ENCODE assay signal across 17 cellular contexts in the genomic region with DNA sequence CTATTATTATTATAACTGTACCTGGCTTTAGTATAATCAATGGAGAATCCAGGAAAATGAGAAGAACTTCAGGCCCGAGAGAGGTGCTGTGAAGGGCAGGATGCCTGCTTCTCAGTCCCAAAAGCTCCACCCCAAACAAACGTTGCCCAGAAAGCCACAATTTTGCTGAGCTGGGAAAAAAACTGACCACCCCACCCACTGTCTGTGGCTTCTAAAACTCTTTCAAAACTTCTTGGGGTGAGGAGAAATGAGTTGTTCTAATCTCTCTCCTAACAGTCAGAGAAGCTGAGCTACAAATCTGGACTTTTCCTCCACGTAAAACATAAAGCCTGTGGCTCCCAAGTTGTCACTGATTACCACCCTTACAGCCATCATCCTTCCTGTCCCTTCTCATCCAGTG. TPM values are rescaled to one million over a fixed set of nuclear protein-coding genes. Genes with fewer than 3 reads are reported as not detected.
A peak's percentile ranks its signal among the peaks of the same experiment; 100 is the strongest.
DNase-seq lines count a peak whose midpoint lies in the region; ATAC-seq and TF ChIP-seq lines count a peak whose summit lies in the region.
"Had no signal": no experiment of that assay in that cellular context is flagged by ENCODE, and none has a peak within 500 bp of the region (broad histone marks: within the 10 kb centered on the region; RNA-seq: fewer than 3 reads in every experiment).

No MANE protein-coding gene starts in this region.

- H3K27me3 ChIP-seq in right lobe of liver: no peaks in the 10 kb centered on the region

- H3K27ac Mint-ChIP-seq in activated CD4-positive, alpha-beta T cell treated with anti-CD3 and anti-CD28 coated beads for 36 hours: peak overlapping the region; percentile 62
- peak overlapping the region; percentile 87 for H3K27ac Mint-ChIP-seq in T-helper 2 cell treated with Interferon-gamma antibody and Interleukin-4, amounts not matched to agents 5 μg/mL and 100 μg/mL, for 36 hours
- peak overlapping the region in 1 of 6 donors; percentile 53 for H3K27ac Mint-ChIP-seq in immature natural killer cell
- H3K27ac Mint-ChIP-seq: activated naive CD8-positive, alpha-beta T cell; CD4-positive, alpha-beta T cell had no signal

- peaks cover 74% of the 10 kb centered on the region for H3K4me1 Mint-ChIP-seq in activated CD4-positive, alpha-beta T cell treated with anti-CD3 and anti-CD28 coated beads for 36 hours
- peaks cover 82% of the 10 kb centered on the region for H3K4me1 Mint-ChIP-seq in T-helper 2 cell treated with Interferon-gamma antibody and Interleukin-4, amounts not matched to agents 5 μg/mL and 100 μg/mL, for 36 hours (ENCODE audit: low read depth)
- H3K4me1 Mint-ChIP-seq in immature natural killer cell: peaks cover 10 to 27% of the 10 kb centered on the region in 2 donors

- no peaks in the 10 kb centered on the region for H3K27me3 Mint-ChIP-seq in activated CD4-positive, alpha-beta T cell treated with anti-CD3 and anti-CD28 coated beads for 36 hours
- H3K27me3 Mint-ChIP-seq in T-helper 2 cell treated with Interferon-gamma antibody and Interleukin-4, amounts not matched to agents 5 μg/mL and 100 μg/mL, for 36 hours (ENCODE audit: low read depth): no peaks in the 10 kb centered on the region
- peaks cover 2 to 5% (median 4%) of the 10 kb centered on the region in 3 donors for H3K27me3 Mint-ChIP-seq in immature natural killer cell (ENCODE audit: low read depth in 3 of 3)
- H3K27me3 Mint-ChIP-seq: CD4-positive, alpha-beta T cell had no signal

- intact Hi-C loops in activated CD4-positive, alpha-beta T cell treated with anti-CD3 and anti-CD28 coated beads for 36 hours (cut with DNase I, micrococcal nuclease): no loop called here
- intact Hi-C loops in right lobe of liver (cut with DNase I): no loop called here

- 36% methylated on average over 3 of the region's 3 CpGs for WGBS in right lobe of liver (ENCODE audit: insufficient coverage, low coverage, low lambda C conversion rate, missing lambda C conversion rate)

- H3K4me1 ChIP-seq in right lobe of liver: peaks cover 0 to 2% (median 0%) of the 10 kb centered on the region in 4 donors

- no peaks in the 10 kb centered on the region for H3K36me3 ChIP-seq in right lobe of liver
- H3K36me3 ChIP-seq: lower lobe of right lung had no signal

- no peak overlapping the region for H3K27ac ChIP-seq in right lobe of liver
- H3K27ac ChIP-seq: epithelial cell of prostate, lower lobe of right lung had no signal

- TF ChIP-seq CTCF in right lobe of liver (IDR thresholded peaks at IDR 0.05): no peak

- no peaks in the 10 kb centered on the region for H3K9me3 Mint-ChIP-seq in activated CD4-positive, alpha-beta T cell treated with anti-CD3 and anti-CD28 coated beads for 36 hours (ENCODE audit: low read depth)
- H3K9me3 Mint-ChIP-seq in T-helper 2 cell treated with Interferon-gamma antibody and Interleukin-4, amounts not matched to agents 5 μg/mL and 100 μg/mL, for 36 hours: no peaks in the 10 kb centered on the region
- H3K9me3 Mint-ChIP-seq in immature natural killer cell: no peaks in the 10 kb centered on the region
- H3K9me3 Mint-ChIP-seq: CD4-positive, alpha-beta T cell; stimulated activated naive CD8-positive, alpha-beta T cell treated with anti-CD3 and anti-CD28 coated beads, Interleukin-15, Interleukin-2, amounts not matched to agents 100 ng/mL and 50 ng/mL, for 24 hours had no signal

- peak; percentile 29 for DNase-seq in activated CD4-positive, alpha-beta T cell treated with anti-CD3 and anti-CD28 coated beads for 36 hours
- no peak for DNase-seq in activated CD4-positive, alpha-beta T cell treated with anti-CD3 and anti-CD28 coated beads for 48 hours
- peak; percentile 47 for DNase-seq in AG20443 (ENCODE audit: low spot score)
- peak; percentile 69 for DNase-seq in T-helper 2 cell treated with Interferon-gamma antibody and Interleukin-4, amounts not matched to agents 5 μg/mL and 100 μg/mL, for 36 hours (ENCODE audit: low spot score)
- no peak for DNase-seq in right lobe of liver
- DNase-seq in amygdala (lab: John Stamatoyannopoulos, UW): no peak
- no peak for DNase-seq in immature natural killer cell
- DNase-seq in NCI-H2029 (lab: John Stamatoyannopoulos, UW): no peak
- DNase-seq: CD4-positive, alpha-beta T cell; KG1; lower lobe of right lung; NCI-H1105 treated with DMSO at 0.1 percent for 48 hours; NCI-H2171 treated with DMSO at 0.1 percent for 48 hours had no signal

- POLR2A ChIA-PET in activated CD4-positive, alpha-beta T cell treated with anti-CD3 and anti-CD28 coated beads for 36 hours (lab: Charles Lee): no interaction called here

- TF ChIP-seq POLR2A in right lobe of liver (IDR thresholded peaks at IDR 0.05): no peak

- H3K36me3 Mint-ChIP-seq in activated CD4-positive, alpha-beta T cell treated with anti-CD3 and anti-CD28 coated beads for 36 hours (ENCODE audit: low read depth): peaks cover 78% of the 10 kb centered on the region
- peaks cover 64% of the 10 kb centered on the region for H3K36me3 Mint-ChIP-seq in T-helper 2 cell treated with Interferon-gamma antibody and Interleukin-4, amounts not matched to agents 5 μg/mL and 100 μg/mL, for 36 hours (ENCODE audit: low read depth)
- H3K36me3 Mint-ChIP-seq in immature natural killer cell: no peaks in the 10 kb centered on the region

- H3K4me3 ChIP-seq in right lobe of liver: no peak overlapping the region
- H3K4me3 ChIP-seq: lower lobe of right lung had no signal

- CTCF ChIA-PET in activated CD4-positive, alpha-beta T cell treated with anti-CD3 and anti-CD28 coated beads for 36 hours (lab: Charles Lee): interaction anchor here (0.8 to 0.9 kb wide), 2 partner anchors 124 to 155 kb away, joined by 3 read pairs; no protein-coding TSS in a partner anchor

- no peaks in the 10 kb centered on the region for H3K9me3 ChIP-seq in right lobe of liver
- H3K9me3 ChIP-seq: lower lobe of right lung had no signal

- peak; percentile 20 for ATAC-seq in activated CD4-positive, alpha-beta T cell treated with anti-CD3 and anti-CD28 coated beads for 36 hours
- ATAC-seq in right lobe of liver: peak in 3 of 4 donors; percentile 27 to 46 (median 30)
- ATAC-seq: lower lobe of right lung had no signal

- H3K4me3 Mint-ChIP-seq in activated CD4-positive, alpha-beta T cell treated with anti-CD3 and anti-CD28 coated beads for 36 hours: no peak overlapping the region
- peak overlapping the region; percentile 75 for H3K4me3 Mint-ChIP-seq in T-helper 2 cell treated with Interferon-gamma antibody and Interleukin-4, amounts not matched to agents 5 μg/mL and 100 μg/mL, for 36 hours
- H3K4me3 Mint-ChIP-seq in immature natural killer cell: no peak overlapping the region
- H3K4me3 Mint-ChIP-seq: activated naive CD8-positive, alpha-beta T cell; CD4-positive, alpha-beta T cell; stimulated activated naive CD8-positive, alpha-beta T cell treated with anti-CD3 and anti-CD28 coated beads, Interleukin-15, Interleukin-2, amounts not matched to agents 100 ng/mL and 50 ng/mL, for 24 hours had no signal

RNA-seq across cellular contexts. Expression of gene VDR, which starts 13.4 kb away (rescaled TPM):
- 100 to 1,000 TPM; 108 to 124 TPM for total RNA-seq in activated CD4-positive, alpha-beta T cell treated with anti-CD3 and anti-CD28 coated beads for 36 hours
- 1 to 10 TPM in 1 of 6 experiments, under 1 TPM in 5; 0.18 to 1.2 (median 0.39) TPM for total RNA-seq in right lobe of liver
- under 1 TPM in 1 of 3 donors, not detected in 2; 0.04 TPM for polyA plus RNA-seq in immature natural killer cell
- polyA plus RNA-seq: neural cell had no signal

Comparison
In these comparisons a context has a peak if more than half of its experiments do, and no peak if none do; other contexts are left out.
1. DNase-seq: peak in activated CD4-positive, alpha-beta T cell treated with anti-CD3 and anti-CD28 coated beads for 36 hours (single experiment), AG20443 (single experiment) and T-helper 2 cell treated with Interferon-gamma antibody and Interleukin-4, amounts not matched to agents 5 μg/mL and 100 μg/mL, for 36 hours (single experiment); none in activated CD4-positive, alpha-beta T cell treated with anti-CD3 and anti-CD28 coated beads for 48 hours (single experiment), right lobe of liver (0 of 3), amygdala (0 of 56), immature natural killer cell (0 of 3) and NCI-H2029 (single experiment).
2. RNA of gene VDR, which starts 13.4 kb away (total RNA-seq): 108 to 124 TPM in activated CD4-positive, alpha-beta T cell treated with anti-CD3 and anti-CD28 coated beads for 36 hours; 0.18 to 1.2 TPM in right lobe of liver; every median in the first group is over 10 times any median in the second.